8 cellular contexts compared by ENCODE assay signal in the genomic region with DNA sequence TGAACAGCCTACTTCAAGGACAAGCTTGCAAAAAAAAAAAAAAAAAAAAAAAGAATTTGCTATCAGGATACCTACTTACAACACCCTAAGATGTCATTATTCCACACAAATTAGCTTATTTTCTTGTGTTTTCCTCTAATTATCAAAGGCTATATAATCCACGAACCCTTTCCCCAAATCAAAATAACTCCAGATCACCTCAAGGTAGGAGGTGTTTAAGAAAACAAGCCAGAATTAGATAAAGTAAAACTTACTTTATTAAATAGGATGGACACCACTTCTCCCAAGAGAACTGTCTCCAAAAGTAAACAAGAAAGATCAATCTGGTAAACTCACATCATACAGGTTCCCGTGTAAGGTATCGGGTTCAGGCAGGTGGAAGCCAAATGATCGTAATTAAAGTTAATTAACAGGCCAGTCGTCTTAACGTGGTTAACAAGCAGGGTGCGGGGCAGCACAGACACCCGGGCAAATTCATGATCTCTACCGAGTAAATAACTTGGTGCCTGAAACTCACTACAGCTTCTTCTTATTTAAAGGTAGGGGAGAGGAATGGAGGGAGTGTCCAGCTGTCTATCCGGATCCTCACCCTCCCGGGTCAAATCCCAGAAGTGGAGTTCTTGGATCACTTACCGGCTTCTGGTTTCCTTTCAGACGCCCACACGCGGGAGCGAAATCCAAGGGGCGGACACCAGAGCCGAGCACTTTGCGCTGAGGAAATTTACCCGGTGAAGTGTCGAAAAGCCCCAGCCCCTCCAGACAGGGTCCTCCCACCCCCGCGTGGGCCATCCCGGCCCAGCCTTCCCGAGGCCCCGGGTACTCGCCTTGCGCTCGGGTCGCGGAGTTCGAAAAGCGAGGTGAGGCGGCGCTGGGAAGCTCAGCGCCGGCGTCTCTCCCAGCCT. TPM values are rescaled to one million over a fixed set of nuclear protein-coding genes. Genes with fewer than 3 reads are reported as not detected.
DNase-seq lines count a peak whose midpoint lies in the region; ATAC-seq and TF ChIP-seq lines count a peak whose summit lies in the region.

No MANE protein-coding gene starts in this region.

- peaks cover 32% of the 10 kb centered on the region for H3K4me1 ChIP-seq in CD4-positive, CD25-positive, alpha-beta regulatory T cell (ENCODE audit: control insufficient read depth, insufficient read depth, low read length, poor library complexity, severe bottlenecking)
- 0 out of 2 replicates have a peak, but pooled peaks cover 6% of the 10 kb centered on the region for H3K4me1 ChIP-seq in HUES6 (ENCODE audit: control insufficient read depth, insufficient read depth, low read length)
- no peaks in the 10 kb centered on the region for H3K4me1 ChIP-seq in lung (ENCODE audit: control insufficient read depth in 2 of 2, insufficient read depth in 2 of 2, low read length in 2 of 2)

- peak overlapping the region; percentile 80 to 95 (median 92) for H3K27ac Mint-ChIP-seq in CD4-positive, CD25-positive, alpha-beta regulatory T cell
- peak overlapping the region; percentile 91 for H3K27ac Mint-ChIP-seq in dendritic cell treated with granulocyte-macrophage colony-stimulating factor and Interleukin-4, amounts not matched to agents 40 ng/mL and 50 ng/mL, for 4 days

- H3K27me3 Mint-ChIP-seq in CD4-positive, CD25-positive, alpha-beta regulatory T cell: peaks cover 4% of the 10 kb centered on the region
- H3K27me3 Mint-ChIP-seq in dendritic cell treated with granulocyte-macrophage colony-stimulating factor and Interleukin-4, amounts not matched to agents 40 ng/mL and 50 ng/mL, for 4 days: peaks cover 4% of the 10 kb centered on the region

- H3K4me1 Mint-ChIP-seq in CD4-positive, CD25-positive, alpha-beta regulatory T cell: peaks cover 26 to 53% (median 33%) of the 10 kb centered on the region in 4 donors
- peaks cover 30% of the 10 kb centered on the region for H3K4me1 Mint-ChIP-seq in dendritic cell treated with granulocyte-macrophage colony-stimulating factor and Interleukin-4, amounts not matched to agents 40 ng/mL and 50 ng/mL, for 4 days (ENCODE audit: low read depth)

- H3K9ac ChIP-seq in HUES6 (ENCODE audit: low read length): no peak overlapping the region

- H3K4me3 Mint-ChIP-seq in CD4-positive, CD25-positive, alpha-beta regulatory T cell: peak overlapping the region; percentile 91 to 100 (median 96)
- peak overlapping the region; percentile 86 for H3K4me3 Mint-ChIP-seq in dendritic cell treated with granulocyte-macrophage colony-stimulating factor and Interleukin-4, amounts not matched to agents 40 ng/mL and 50 ng/mL, for 4 days

- H3K9me3 ChIP-seq in CD4-positive, CD25-positive, alpha-beta regulatory T cell (ENCODE audit: control insufficient read depth in 2 of 2, low read length in 2 of 2): no peaks in the 10 kb centered on the region
- no peaks in the 10 kb centered on the region for H3K9me3 ChIP-seq in HUES6 (ENCODE audit: control insufficient read depth, insufficient read depth, low read depth, low read length)
- no peaks in the 10 kb centered on the region for H3K9me3 ChIP-seq in lung (ENCODE audit: control insufficient read depth in 2 of 2, insufficient read depth in 1 of 2, low read length in 1 of 2)

- H3K36me3 Mint-ChIP-seq in CD4-positive, CD25-positive, alpha-beta regulatory T cell: peaks cover 11% of the 10 kb centered on the region
- H3K36me3 Mint-ChIP-seq in dendritic cell treated with granulocyte-macrophage colony-stimulating factor and Interleukin-4, amounts not matched to agents 40 ng/mL and 50 ng/mL, for 4 days (ENCODE audit: low read depth): peaks cover 26% of the 10 kb centered on the region

- H3K9me3 Mint-ChIP-seq in CD4-positive, CD25-positive, alpha-beta regulatory T cell: no peaks in the 10 kb centered on the region
- no peaks in the 10 kb centered on the region for H3K9me3 Mint-ChIP-seq in dendritic cell treated with granulocyte-macrophage colony-stimulating factor and Interleukin-4, amounts not matched to agents 40 ng/mL and 50 ng/mL, for 4 days

- intact Hi-C loops in dendritic cell treated with granulocyte-macrophage colony-stimulating factor and Interleukin-4, amounts not matched to agents 40 ng/mL and 50 ng/mL, for 4 days (cut with micrococcal nuclease): loop anchor here (5.0 kb wide), 1 partner anchor 79 kb away; no protein-coding TSS in a partner anchor

- peak overlapping the region; percentile 99 for H3K4me3 ChIP-seq in CD4-positive, CD25-positive, alpha-beta regulatory T cell (ENCODE audit: low read depth, low read length)
- H3K4me3 ChIP-seq in HUES6 (ENCODE audit: low read depth, low read length) (peak overlapping the region; percentile 68), lung (peak overlapping the region; percentile 62)

- H3K36me3 ChIP-seq in CD4-positive, CD25-positive, alpha-beta regulatory T cell (ENCODE audit: control insufficient read depth, insufficient read depth, low read length): no peaks in the 10 kb centered on the region
- H3K36me3 ChIP-seq in HUES6 (ENCODE audit: control insufficient read depth, insufficient read depth, low read length) (no peaks in the 10 kb centered on the region), lung (ENCODE audit: control insufficient read depth in 2 of 2, insufficient read depth in 2 of 2, low read length in 2 of 2) (no peaks in the 10 kb centered on the region)

- H3K27me3 ChIP-seq in CD4-positive, CD25-positive, alpha-beta regulatory T cell (ENCODE audit: control insufficient read depth, insufficient read depth, low read length): no peaks in the 10 kb centered on the region
- H3K27me3 ChIP-seq in HUES6 (ENCODE audit: control insufficient read depth, insufficient read depth, low read length) (peaks cover 56% of the 10 kb centered on the region), lung (ENCODE audit: control insufficient read depth, insufficient read depth) (no peaks in the 10 kb centered on the region)

- WGBS in lung, 2 donors: 2% methylated on average over 31 to 38 of the region's 38 CpGs

- DNase-seq in CD4-positive, CD25-positive, alpha-beta regulatory T cell: peak; percentile 32 to 64 (median 48)
- peak; percentile 64 for DNase-seq in lung (ENCODE audit: low spot score)
- peak in 2 of 3 experiments; percentile 38 to 48 for DNase-seq in stimulated activated CD4-positive, alpha-beta T cell treated with anti-CD3 and anti-CD28 coated beads, TNF-alpha, amount 100 ng/mL, for 24 hours (ENCODE audit: low read depth in 3 of 3)
- no peak for DNase-seq in HCEC 1CT

- H3K27ac ChIP-seq in CD4-positive, CD25-positive, alpha-beta regulatory T cell (ENCODE audit: insufficient read depth, low read length, poor library complexity, severe bottlenecking): peak overlapping the region; percentile 87
- H3K27ac ChIP-seq in HUES6 (ENCODE audit: low read depth, low read length): no peak overlapping the region
- H3K27ac ChIP-seq in VCaP: peak overlapping the region; percentile 84
- H3K27ac ChIP-seq in lung (ENCODE audit: low read depth in 1 of 2, low read length in 1 of 2): peak overlapping the region in 1 of 2 donors; percentile 90

- TF ChIP-seq CTCF in VCaP (conservative IDR thresholded peaks at IDR 0.05): no peak
- TF ChIP-seq CTCF in lung (IDR thresholded peaks at IDR 0.05; ENCODE audit: control extremely low read depth, extremely low read depth): no peak

- peak; percentile 18 to 23 for ATAC-seq in CD4-positive, CD25-positive, alpha-beta regulatory T cell (ENCODE audit: low read depth in 2 of 2)
- peak; percentile 25 for ATAC-seq in GM21360 (IDR thresholded peaks at IDR 0.05; ENCODE audit: unreplicated experiment)
- no peak for ATAC-seq in lung (ENCODE audit: insufficient read depth, low FRiP score)

RNA-seq across cellular contexts. Expression of gene ARAP2, which starts 0.7 kb away (rescaled TPM):
- total RNA-seq in CD4-positive, CD25-positive, alpha-beta regulatory T cell: 92.2 TPM
- polyA plus RNA-seq in CD4-positive, CD25-positive, alpha-beta regulatory T cell: 10 to 100 TPM; 10.2 to 21.2 (median 13.9) TPM
- 10 to 100 TPM; 32.7 to 77.8 TPM for total RNA-seq in lung
- polyA plus RNA-seq in lung: 1 to 10 TPM; 5.9 to 7.6 TPM

RNA-seq across cellular contexts. Expression of gene DTHD1, which starts 37.8 kb away (rescaled TPM):
- total RNA-seq in CD4-positive, CD25-positive, alpha-beta regulatory T cell: 3.3 TPM
- under 1 TPM in 3 of 4 donors, not detected in 1; 0.09 to 0.38 (median 0.10) TPM for polyA plus RNA-seq in CD4-positive, CD25-positive, alpha-beta regulatory T cell
- total RNA-seq in lung: 10 to 100 TPM; 15.5 to 33.4 TPM
- polyA plus RNA-seq in lung: 1 to 10 TPM; 1.5 to 2.7 TPM
